Comparison of ENCODE assay signal across 17 cellular contexts in genomic region chr14:54654600-54654999, GRCh38.
DNase-seq lines count a peak whose midpoint lies in the region; ATAC-seq and TF ChIP-seq lines count a peak whose summit lies in the region.
"Had no signal": no experiment of that assay in that cellular context is flagged by ENCODE, and none has a peak within 500 bp of the region (broad histone marks: within the 10 kb centered on the region; RNA-seq: fewer than 3 reads in every experiment).

No MANE protein-coding gene starts in this region.

- in situ Hi-C loops in Panc1 (cut with HindIII; ENCODE audit: low pct_unique_long_range_greater_than_20kb, low sequenced_read_pairs): no loop called here
- in situ Hi-C loops in transverse colon (cut with MboI; ENCODE audit: low pct_ligation_motif_present in 1 of 4, low pct_unique_long_range_greater_than_20kb in 1 of 4, low sequenced_read_pairs in 3 of 4): no loop called here

- WGBS in transverse colon (ENCODE audit: low coverage in 1 of 2), 2 donors: 50 to 81% methylated on average over 1 to 2 of the region's 2 CpGs

- CTCF ChIA-PET in Panc1 (lab: Charles Lee): interaction anchor here (0.8 kb wide), 1 partner anchor 63 kb away, joined by 5 read pairs; no protein-coding TSS in a partner anchor

- no peak overlapping the region for H3K9ac ChIP-seq in muscle layer of colon (ENCODE audit: low read length)

- H3K9me3 ChIP-seq in Panc1 (ENCODE audit: control insufficient read depth, insufficient read depth, low read depth, low read length) (no peaks in the 10 kb centered on the region), muscle layer of colon (ENCODE audit: low read length) (no peaks in the 10 kb centered on the region), transverse colon (no peaks in the 10 kb centered on the region)
- H3K9me3 ChIP-seq: ovary had no signal

- POLR2A ChIA-PET in Panc1 (lab: Charles Lee): interaction anchor here (0.6 kb wide), 1 partner anchor 56 kb away, joined by 3 read pairs; no protein-coding TSS in a partner anchor

- H3K36me3 ChIP-seq in Panc1 (ENCODE audit: control insufficient read depth, insufficient read depth, low read length): no peaks in the 10 kb centered on the region
- H3K36me3 ChIP-seq in muscle layer of colon (ENCODE audit: insufficient read depth, low read length): peaks cover 7% of the 10 kb centered on the region
- H3K36me3 ChIP-seq in transverse colon: no peaks in the 10 kb centered on the region
- H3K36me3 ChIP-seq: ovary had no signal

- no peak for DNase-seq in Panc1 (ENCODE audit: low read depth, low spot score)
- no peak for DNase-seq in coronary artery (ENCODE audit: low spot score)
- no peak for DNase-seq in transverse colon
- no peak for DNase-seq in activated CD4-positive, alpha-beta T cell treated with anti-CD3 and anti-CD28 coated beads for 48 hours
- DNase-seq: activated CD4-positive, alpha-beta T cell treated with anti-CD3 and anti-CD28 coated beads for 1 hour; activated T-cell treated with anti-CD3 and anti-CD28 coated beads, Interleukin-2, amount 50 U/mL, for 1 hour; amniotic stem cell; CD4-positive, alpha-beta memory T cell; effector memory CD8-positive, alpha-beta T cell; hippocampal formation; MV-4-11; stimulated activated CD4-positive, alpha-beta T cell treated with anti-CD3 and anti-CD28 coated beads, Interleukin-4, amount 100 ng/mL, for 1 hour had no signal

- ATAC-seq in Panc1 (no peak), GM21737 (IDR thresholded peaks at IDR 0.05; ENCODE audit: unreplicated experiment) (no peak), GM18867 (IDR thresholded peaks at IDR 0.05; ENCODE audit: unreplicated experiment) (no peak)
- ATAC-seq: effector memory CD8-positive, alpha-beta T cell; stimulated activated effector memory CD8-positive, alpha-beta T cell treated with anti-CD3 and anti-CD28 coated beads, Interleukin-12 subunit alpha, Interleukin-12 subunit beta, amount 100 ng/mL, for 72 hours had no signal

- BruUV-seq in Panc1 (replicated peaks; lab: Mats Ljungman, UMichigan): no TSS peak

- intact Hi-C loops in Panc1 (cut with micrococcal nuclease; ENCODE audit: unreplicated experiment): no loop called here
- intact Hi-C loops in transverse colon (cut with DNase I; ENCODE audit: low total_unique reads): no loop called here

- H3K27ac ChIP-seq in Panc1 (ENCODE audit: low read length) (peak overlapping the region; percentile 83), coronary artery (peak overlapping the region; percentile 89 to 90), muscle layer of colon (ENCODE audit: low read depth, low read length) (peak overlapping the region; percentile 67), transverse colon (peak overlapping the region; percentile 82 to 88 (median 84))
- H3K27ac ChIP-seq: ovary had no signal

- TF ChIP-seq EP300 in transverse colon (IDR thresholded peaks at IDR 0.05; ENCODE audit: low read depth): no peak

- TF ChIP-seq CTCF in Panc1 (IDR thresholded peaks at IDR 0.05) (no peak), coronary artery (IDR thresholded peaks at IDR 0.05) (no peak), transverse colon (IDR thresholded peaks at IDR 0.05) (no peak)

- H3K27me3 ChIP-seq in Panc1 (ENCODE audit: control insufficient read depth, insufficient read depth, low read length) (no peaks in the 10 kb centered on the region), muscle layer of colon (ENCODE audit: control insufficient read depth in 1 of 2, insufficient read depth in 2 of 2, low read length in 2 of 2) (no peaks in the 10 kb centered on the region), transverse colon (no peaks in the 10 kb centered on the region)
- H3K27me3 ChIP-seq: ovary had no signal

- H3K4me3 ChIP-seq in Panc1 (ENCODE audit: low read depth in 2 of 2, low read length in 2 of 2) (no peak overlapping the region), coronary artery (no peak overlapping the region), muscle layer of colon (ENCODE audit: low read depth in 1 of 2, low read length in 2 of 2) (no peak overlapping the region), transverse colon (no peak overlapping the region)
- H3K4me3 ChIP-seq: ovary had no signal

- TF ChIP-seq POLR2A in transverse colon (IDR thresholded peaks at IDR 0.05): no peak

- peaks cover 38% of the 10 kb centered on the region for H3K4me1 ChIP-seq in Panc1 (ENCODE audit: control insufficient read depth, insufficient read depth, low read length)
- H3K4me1 ChIP-seq in muscle layer of colon (ENCODE audit: insufficient read depth, low read length): peaks cover 52% of the 10 kb centered on the region
- peaks cover 3 to 40% (median 15%) of the 10 kb centered on the region in 4 donors for H3K4me1 ChIP-seq in transverse colon
